ENCODE assay signal across 1 cellular context in the genomic region with DNA sequence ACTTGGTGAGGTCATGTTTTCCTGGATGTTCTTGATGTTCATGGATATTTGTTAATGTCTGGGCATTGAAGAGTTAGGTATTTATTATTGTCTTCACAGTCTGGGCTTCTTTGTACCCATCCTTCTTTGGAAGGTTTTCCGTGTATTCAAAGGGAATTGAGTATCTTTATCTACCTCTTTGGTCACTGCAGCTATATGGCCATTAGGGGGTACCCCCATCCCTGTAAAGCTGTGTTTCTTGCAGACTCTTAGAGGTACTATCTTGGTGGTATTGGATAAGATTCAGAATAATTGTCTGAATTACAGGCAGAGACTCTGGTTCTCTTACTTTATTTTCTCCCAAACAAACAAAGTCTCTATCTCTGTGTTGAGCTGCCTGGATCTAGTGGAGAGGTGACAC.
TF ChIP-seq lines count a peak whose summit lies in the region.

No MANE protein-coding gene starts in this region.

TF ChIP-seq in HepG2, 621 proteins besides CTCF, POLR2A, EP300 and RAD21 (continued from another document):
- TF ChIP-seq, protein P1, sequence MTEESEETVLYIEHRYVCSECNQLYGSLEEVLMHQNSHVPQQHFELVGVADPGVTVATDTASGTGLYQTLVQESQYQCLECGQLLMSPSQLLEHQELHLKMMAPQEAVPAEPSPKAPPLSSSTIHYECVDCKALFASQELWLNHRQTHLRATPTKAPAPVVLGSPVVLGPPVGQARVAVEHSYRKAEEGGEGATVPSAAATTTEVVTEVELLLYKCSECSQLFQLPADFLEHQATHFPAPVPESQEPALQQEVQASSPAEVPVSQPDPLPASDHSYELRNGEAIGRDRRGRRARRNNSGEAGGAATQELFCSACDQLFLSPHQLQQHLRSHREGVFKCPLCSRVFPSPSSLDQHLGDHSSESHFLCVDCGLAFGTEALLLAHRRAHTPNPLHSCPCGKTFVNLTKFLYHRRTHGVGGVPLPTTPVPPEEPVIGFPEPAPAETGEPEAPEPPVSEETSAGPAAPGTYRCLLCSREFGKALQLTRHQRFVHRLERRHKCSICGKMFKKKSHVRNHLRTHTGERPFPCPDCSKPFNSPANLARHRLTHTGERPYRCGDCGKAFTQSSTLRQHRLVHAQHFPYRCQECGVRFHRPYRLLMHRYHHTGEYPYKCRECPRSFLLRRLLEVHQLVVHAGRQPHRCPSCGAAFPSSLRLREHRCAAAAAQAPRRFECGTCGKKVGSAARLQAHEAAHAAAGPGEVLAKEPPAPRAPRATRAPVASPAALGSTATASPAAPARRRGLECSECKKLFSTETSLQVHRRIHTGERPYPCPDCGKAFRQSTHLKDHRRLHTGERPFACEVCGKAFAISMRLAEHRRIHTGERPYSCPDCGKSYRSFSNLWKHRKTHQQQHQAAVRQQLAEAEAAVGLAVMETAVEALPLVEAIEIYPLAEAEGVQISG (CRISPR knock-in tag; IDR thresholded peaks at IDR 0.05) = no peak
- no peak for TF ChIP-seq IKZF1 (IDR thresholded peaks at IDR 0.05)
- no peak for TF ChIP-seq RBM39 (IDR thresholded peaks at IDR 0.05; ENCODE audit: low read depth, low read length, poor library complexity, severe bottlenecking)
- no peak for TF ChIP-seq ZNF552 (CRISPR knock-in tag; IDR thresholded peaks at IDR 0.05; ENCODE audit: borderline replicate concordance)
- TF ChIP-seq, protein P2, sequence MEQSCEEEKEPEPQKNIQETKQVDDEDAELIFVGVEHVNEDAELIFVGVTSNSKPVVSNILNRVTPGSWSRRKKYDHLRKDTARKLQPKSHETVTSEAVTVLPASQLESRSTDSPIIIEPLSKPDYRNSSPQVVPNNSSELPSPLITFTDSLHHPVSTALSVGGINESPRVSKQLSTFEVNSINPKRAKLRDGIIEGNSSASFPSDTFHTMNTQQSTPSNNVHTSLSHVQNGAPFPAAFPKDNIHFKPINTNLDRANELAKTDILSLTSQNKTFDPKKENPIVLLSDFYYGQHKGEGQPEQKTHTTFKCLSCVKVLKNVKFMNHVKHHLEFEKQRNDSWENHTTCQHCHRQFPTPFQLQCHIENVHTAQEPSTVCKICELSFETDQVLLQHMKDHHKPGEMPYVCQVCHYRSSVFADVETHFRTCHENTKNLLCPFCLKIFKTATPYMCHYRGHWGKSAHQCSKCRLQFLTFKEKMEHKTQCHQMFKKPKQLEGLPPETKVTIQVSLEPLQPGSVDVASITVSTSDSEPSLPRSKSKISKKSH (CRISPR knock-in tag; IDR thresholded peaks at IDR 0.05; ENCODE audit: borderline replicate concordance) = no peak
- no peak for TF ChIP-seq TARDBP (CRISPR knock-in tag; IDR thresholded peaks at IDR 0.05)
- no peak for TF ChIP-seq RORA (CRISPR knock-in tag; IDR thresholded peaks at IDR 0.05)
- TF ChIP-seq, protein P3, sequence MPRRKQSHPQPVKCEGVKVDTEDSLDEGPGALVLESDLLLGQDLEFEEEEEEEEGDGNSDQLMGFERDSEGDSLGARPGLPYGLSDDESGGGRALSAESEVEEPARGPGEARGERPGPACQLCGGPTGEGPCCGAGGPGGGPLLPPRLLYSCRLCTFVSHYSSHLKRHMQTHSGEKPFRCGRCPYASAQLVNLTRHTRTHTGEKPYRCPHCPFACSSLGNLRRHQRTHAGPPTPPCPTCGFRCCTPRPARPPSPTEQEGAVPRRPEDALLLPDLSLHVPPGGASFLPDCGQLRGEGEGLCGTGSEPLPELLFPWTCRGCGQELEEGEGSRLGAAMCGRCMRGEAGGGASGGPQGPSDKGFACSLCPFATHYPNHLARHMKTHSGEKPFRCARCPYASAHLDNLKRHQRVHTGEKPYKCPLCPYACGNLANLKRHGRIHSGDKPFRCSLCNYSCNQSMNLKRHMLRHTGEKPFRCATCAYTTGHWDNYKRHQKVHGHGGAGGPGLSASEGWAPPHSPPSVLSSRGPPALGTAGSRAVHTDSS (CRISPR knock-in tag; conservative IDR thresholded peaks at IDR 0.05) = no peak
